9 cellular contexts compared by ENCODE assay signal in genomic region chr9:34638138-34638445, GRCh38. TPM values are rescaled to one million over a fixed set of nuclear protein-coding genes. Genes with fewer than 3 reads are reported as not detected.
DNase-seq lines count a peak whose midpoint lies in the region; ATAC-seq, FAIRE-seq and TF ChIP-seq lines count a peak whose summit lies in the region.
"Had no signal": no experiment of that assay in that cellular context is flagged by ENCODE, and none has a peak within 500 bp of the region (broad histone marks: within the 10 kb centered on the region; RNA-seq: fewer than 3 reads in every experiment).

No MANE protein-coding gene starts in this region.

- in situ Hi-C loops in HepG2 (cut with HindIII; ENCODE audit: extremely low pct_ligation_motif_present, low pct_unique_long_range_greater_than_20kb) = no loop called here

- H3K9me3 ChIP-seq in ascending aorta = no peaks in the 10 kb centered on the region
- no peaks in the 10 kb centered on the region for H3K9me3 ChIP-seq in HepG2 (ENCODE audit: low read length)
- no peaks in the 10 kb centered on the region for H3K9me3 ChIP-seq in thymus (ENCODE audit: control insufficient read depth)

- intact Hi-C loops in activated CD4-positive, alpha-beta T cell treated with anti-CD3 and anti-CD28 coated beads, Interleukin-2, amount 10 ng/mL, durations not matched to agents 24 days and 14 days (cut with micrococcal nuclease) = no loop called here
- intact Hi-C loops in ascending aorta (cut with DNase I) = no loop called here
- intact Hi-C loops in HepG2 (cut with micrococcal nuclease; ENCODE audit: unreplicated experiment) = no loop called here

- TF ChIP-seq CTCF in ascending aorta (IDR thresholded peaks at IDR 0.05) (no peak), HepG2 (CRISPR knock-in tag; IDR thresholded peaks at IDR 0.05) (no peak)

- H3K27ac Mint-ChIP-seq in activated CD4-positive, alpha-beta T cell treated with anti-CD3 and anti-CD28 coated beads, Interleukin-2, amount 10 ng/mL, durations not matched to agents 24 days and 14 days = peak overlapping the region; percentile 82

- H3K27ac ChIP-seq in ascending aorta = peak overlapping the region; percentile 76 to 79
- peak overlapping the region; percentile 70 for H3K27ac ChIP-seq in HepG2 (ENCODE audit: extremely low read length, insufficient read depth, low read length)
- peak overlapping the region; percentile 89 for H3K27ac ChIP-seq in thymus (ENCODE audit: low read depth)

- CTCF ChIA-PET in HepG2 (lab: Yijun Ruan, JAX; ENCODE audit: low intra/inter-chr PET ratio, low total read pairs) = interaction anchor here (1.3 kb wide), 1 partner anchor 8 kb away, joined by 5 read pairs; the partner anchor contains the start of gene GALT

- H4K20me1 ChIP-seq in HepG2 (ENCODE audit: insufficient read depth, low read length) = no peaks in the 10 kb centered on the region

- no peaks in the 10 kb centered on the region for H3K9me3 Mint-ChIP-seq in activated CD4-positive, alpha-beta T cell treated with anti-CD3 and anti-CD28 coated beads, Interleukin-2, amount 10 ng/mL, durations not matched to agents 24 days and 14 days

- POLR2A ChIA-PET in HepG2 (lab: Yijun Ruan, JAX) = interaction anchor here (1.0 to 6.9 kb wide), 12 partner anchors 8 to 434 kb away, joined by 3 to 100 read pairs (median 9); partner anchors contain the start of genes ARID3C, DCTN3, GALT and IL11RA

- H3K27me3 Mint-ChIP-seq in activated CD4-positive, alpha-beta T cell treated with anti-CD3 and anti-CD28 coated beads, Interleukin-2, amount 10 ng/mL, durations not matched to agents 24 days and 14 days = no peaks in the 10 kb centered on the region

- H3K9ac ChIP-seq in HepG2 (ENCODE audit: insufficient read depth, low read depth, low read length) = peak overlapping the region; percentile 77

- TF ChIP-seq EP300 in HepG2 (IDR thresholded peaks at IDR 0.05; ENCODE audit: low read depth in 2 of 2, low read length in 2 of 2) (no peak), HepG2 (CRISPR knock-in tag; IDR thresholded peaks at IDR 0.05; ENCODE audit: borderline replicate concordance) (no peak)

- no peak for ATAC-seq in HepG2

- H3K4me1 Mint-ChIP-seq in activated CD4-positive, alpha-beta T cell treated with anti-CD3 and anti-CD28 coated beads, Interleukin-2, amount 10 ng/mL, durations not matched to agents 24 days and 14 days = peaks cover 34% of the 10 kb centered on the region

- H3K4me3 ChIP-seq in ascending aorta = peak overlapping the region; percentile 61 to 83
- peak overlapping the region; percentile 66 to 91 (median 86) for H3K4me3 ChIP-seq in HepG2 (replicated peaks in 1 of 3; ENCODE audit: insufficient read depth in 1 of 3, low read depth in 2 of 3, low read length in 3 of 3)
- H3K4me3 ChIP-seq in thymus (ENCODE audit: low read length) = peak overlapping the region; percentile 69

- H2AFZ ChIP-seq in HepG2 (ENCODE audit: low read length) = no peak overlapping the region

- no TSS peak for BruUV-seq in HepG2 (replicated peaks; lab: Mats Ljungman, UMichigan)

- H3K4me3 Mint-ChIP-seq in activated CD4-positive, alpha-beta T cell treated with anti-CD3 and anti-CD28 coated beads, Interleukin-2, amount 10 ng/mL, durations not matched to agents 24 days and 14 days = peak overlapping the region; percentile 99

- DNase-seq in activated CD4-positive, alpha-beta T cell treated with anti-CD3 and anti-CD28 coated beads, Interleukin-2, amount 10 ng/mL, durations not matched to agents 24 days and 14 days = no peak
- DNase-seq in activated CD4-positive, alpha-beta T cell treated with anti-CD3 and anti-CD28 coated beads, Interleukin-2, amount 50 U/mL, for 1 hour = no peak
- DNase-seq in ascending aorta (ENCODE audit: low spot score in 2 of 2) (no peak), HepG2 (ENCODE audit: low spot score) (no peak), NCI-H774 (lab: John Stamatoyannopoulos, UW) (no peak), SIG-M5 treated with dmso at 0.1 percent for 504 hours (lab: John Stamatoyannopoulos, UW; ENCODE audit: unreplicated experiment) (no peak), COLO829 (ENCODE audit: low spot score) (no peak)

- H3K4me2 ChIP-seq in HepG2 (ENCODE audit: low read depth, low read length) = peak overlapping the region; percentile 99

- no peak for FAIRE-seq in HepG2 (lab: Jason Lieb, UNC)
- FAIRE-seq: endometrium had no signal

- H3K4me1 ChIP-seq in ascending aorta (peaks cover 0 to 13% of the 10 kb centered on the region in 2 donors), HepG2 (ENCODE audit: insufficient read depth, low read length) (peaks cover 64% of the 10 kb centered on the region), thymus (ENCODE audit: control insufficient read depth, insufficient read depth, low read length) (peaks cover 14% of the 10 kb centered on the region)

- WGBS in HepG2 (ENCODE audit: low lambda C conversion rate) = 0% methylated on average over 4 of the region's 7 CpGs
- 33% methylated on average over 7 of the region's 7 CpGs for WGBS in thymus

- H3K36me3 Mint-ChIP-seq in activated CD4-positive, alpha-beta T cell treated with anti-CD3 and anti-CD28 coated beads, Interleukin-2, amount 10 ng/mL, durations not matched to agents 24 days and 14 days (ENCODE audit: low read depth) = peaks cover 28% of the 10 kb centered on the region

- TF ChIP-seq RAD21 in HepG2 (CRISPR knock-in tag; IDR thresholded peaks at IDR 0.05) = no peak

- no peak for TF ChIP-seq POLR2A in HepG2 (IDR thresholded peaks at IDR 0.05; ENCODE audit: insufficient read depth in 1 of 2, low read depth in 2 of 2, low read length in 2 of 2)

- H3K27me3 ChIP-seq in ascending aorta = no peaks in the 10 kb centered on the region
- no peaks in the 10 kb centered on the region; a peak in 1 of 5 replicates for H3K27me3 ChIP-seq in HepG2 (ENCODE audit: control insufficient read depth in 1 of 2, insufficient read depth in 2 of 2, low read length in 2 of 2)
- H3K27me3 ChIP-seq in thymus (ENCODE audit: control insufficient read depth, insufficient read depth) = no peaks in the 10 kb centered on the region

- H3K36me3 ChIP-seq in ascending aorta (no peaks in the 10 kb centered on the region), HepG2 (replicated peaks in 1 of 2; ENCODE audit: control insufficient read depth in 1 of 2, insufficient read depth in 2 of 2, low read length in 2 of 2) (peaks cover 3 to 4% of the 10 kb centered on the region in 2 experiments; a peak in 3 of 5 replicates), thymus (ENCODE audit: control insufficient read depth, insufficient read depth) (peaks cover 9% of the 10 kb centered on the region)

- peaks cover 14% of the 10 kb centered on the region for H3K79me2 ChIP-seq in HepG2 (ENCODE audit: insufficient read depth, low read length)

RNA-seq across cellular contexts. Expression of gene SIGMAR1, which starts 0.5 kb away (rescaled TPM):
- 117 and 128 TPM in 2 replicates for total RNA-seq in activated CD4-positive, alpha-beta T cell treated with anti-CD3 and anti-CD28 coated beads, Interleukin-2, amount 10 ng/mL, durations not matched to agents 24 days and 14 days
- 61.3 TPM for total RNA-seq in ascending aorta
- total RNA-seq in HepG2 (2016; rRNA removed; fragmentation: Illumina TruSeq; extraction: Trizol) = 28.5 and 60.8 TPM in 2 replicates
- total RNA-seq in HepG2 (2016; cell fraction: cytosol; rRNA removed; fragmentation: Illumina TruSeq; extraction: Trizol; ENCODE audit: low read depth) = 29.7 and 36.9 TPM in 2 replicates
- 27.0 and 60.5 TPM in 2 replicates for total RNA-seq in HepG2 (2016; cell fraction: insoluble cytoplasmic fraction; rRNA removed; fragmentation: Illumina TruSeq; extraction: Trizol)
- total RNA-seq in HepG2 (2016; cell fraction: membrane; rRNA removed; fragmentation: Illumina TruSeq; extraction: Trizol) = 57.4 and 66.9 TPM in 2 replicates
- 47.9 and 57.4 TPM in 2 replicates for total RNA-seq in HepG2 (2016; cell fraction: nucleus; rRNA removed; fragmentation: Illumina TruSeq; extraction: Trizol)
- polyA plus RNA-seq in HepG2 (2011; rRNA removed) = 38.9 and 45.9 TPM in 2 replicates
- 46.5 and 47.9 TPM in 2 replicates for polyA plus RNA-seq in HepG2 (2011; cell fraction: cytosol; rRNA removed)
- 28.6 and 40.8 TPM in 2 replicates for polyA plus RNA-seq in HepG2 (2011; cell fraction: nucleus; rRNA removed)
- 57.8 and 68.0 TPM in 2 replicates for polyA plus RNA-seq in HepG2 (2012)
- polyA plus RNA-seq in HepG2 (2016; cell fraction: cytosol; fragmentation: Illumina TruSeq; extraction: Trizol; ENCODE audit: low read depth) = 54.4 and 69.4 TPM in 2 replicates
- polyA plus RNA-seq in HepG2 (2016; cell fraction: insoluble cytoplasmic fraction; fragmentation: Illumina TruSeq; extraction: Trizol; ENCODE audit: low read depth) = 55.2 and 61.1 TPM in 2 replicates
- polyA plus RNA-seq in HepG2 (2016; cell fraction: membrane; fragmentation: Illumina TruSeq; extraction: Trizol; ENCODE audit: low read depth) = 86.0 and 102 TPM in 2 replicates
- polyA plus RNA-seq in HepG2 (2016; cell fraction: nucleus; fragmentation: Illumina TruSeq; extraction: Trizol; ENCODE audit: insufficient read depth, low read depth) = 131 and 132 TPM in 2 replicates
- 71.0 and 231 TPM in 2 replicates for polyA minus RNA-seq in HepG2 (2011; rRNA and poly(A)+ RNA removed; ENCODE audit: low replicate concordance)
- 23.8 and 24.9 TPM in 2 replicates for polyA minus RNA-seq in HepG2 (2011; cell fraction: cytosol; rRNA and poly(A)+ RNA removed)
- polyA minus RNA-seq in HepG2 (2011; cell fraction: nucleus; rRNA and poly(A)+ RNA removed) = 13.3 and 18.3 TPM in 2 replicates
- 24.6 TPM for polyA plus RNA-seq in thymus

RNA-seq across cellular contexts. Expression of gene GALT, which starts 8.4 kb away (rescaled TPM):
- 68.9 and 73.4 TPM in 2 replicates for total RNA-seq in activated CD4-positive, alpha-beta T cell treated with anti-CD3 and anti-CD28 coated beads, Interleukin-2, amount 10 ng/mL, durations not matched to agents 24 days and 14 days
- total RNA-seq in ascending aorta (28.3 TPM), HepG2 (2016; rRNA removed; fragmentation: Illumina TruSeq; extraction: Trizol) (21.1 and 40.4 TPM in 2 replicates)
- 12.8 and 15.4 TPM in 2 replicates for total RNA-seq in HepG2 (2016; cell fraction: cytosol; rRNA removed; fragmentation: Illumina TruSeq; extraction: Trizol; ENCODE audit: low read depth)
- 21.8 and 38.8 TPM in 2 replicates for total RNA-seq in HepG2 (2016; cell fraction: insoluble cytoplasmic fraction; rRNA removed; fragmentation: Illumina TruSeq; extraction: Trizol)
- total RNA-seq in HepG2 (2016; cell fraction: membrane; rRNA removed; fragmentation: Illumina TruSeq; extraction: Trizol) = 13.8 and 14.2 TPM in 2 replicates
- 46.8 and 57.0 TPM in 2 replicates for total RNA-seq in HepG2 (2016; cell fraction: nucleus; rRNA removed; fragmentation: Illumina TruSeq; extraction: Trizol)
- polyA plus RNA-seq in HepG2 (2011; rRNA removed) (46.3 and 51.3 TPM in 2 replicates), thymus (61.8 TPM)
- polyA plus RNA-seq in HepG2 (2011; cell fraction: cytosol; rRNA removed) = 11.4 and 15.3 TPM in 2 replicates
- polyA plus RNA-seq in HepG2 (2011; cell fraction: nucleus; rRNA removed) = 271 and 279 TPM in 2 replicates
- 32.1 and 38.4 TPM in 2 replicates for polyA plus RNA-seq in HepG2 (2012)
- polyA plus RNA-seq in HepG2 (2016; cell fraction: cytosol; fragmentation: Illumina TruSeq; extraction: Trizol; ENCODE audit: low read depth) = 9.9 TPM in 2 replicates
- 26.1 and 30.6 TPM in 2 replicates for polyA plus RNA-seq in HepG2 (2016; cell fraction: insoluble cytoplasmic fraction; fragmentation: Illumina TruSeq; extraction: Trizol; ENCODE audit: low read depth)
- 10.9 and 13.1 TPM in 2 replicates for polyA plus RNA-seq in HepG2 (2016; cell fraction: membrane; fragmentation: Illumina TruSeq; extraction: Trizol; ENCODE audit: low read depth)
- 91.9 and 92.7 TPM in 2 replicates for polyA plus RNA-seq in HepG2 (2016; cell fraction: nucleus; fragmentation: Illumina TruSeq; extraction: Trizol; ENCODE audit: insufficient read depth, low read depth)
- polyA minus RNA-seq in HepG2 (2011; rRNA and poly(A)+ RNA removed; ENCODE audit: low replicate concordance) = 27.4 and 44.3 TPM in 2 replicates
- polyA minus RNA-seq in HepG2 (2011; cell fraction: cytosol; rRNA and poly(A)+ RNA removed) = 4.0 and 5.6 TPM in 2 replicates
- polyA minus RNA-seq in HepG2 (2011; cell fraction: nucleus; rRNA and poly(A)+ RNA removed) = 68.1 and 83.3 TPM in 2 replicates

RNA-seq across cellular contexts. Expression of gene ARID3C, which starts 9.2 kb away (rescaled TPM):
- total RNA-seq in activated CD4-positive, alpha-beta T cell treated with anti-CD3 and anti-CD28 coated beads, Interleukin-2, amount 10 ng/mL, durations not matched to agents 24 days and 14 days = 0.14 TPM in 1 of 2 replicates, not detected in the other
- total RNA-seq in ascending aorta (not detected), HepG2 (2016; rRNA removed; fragmentation: Illumina TruSeq; extraction: Trizol) (not detected in 2 replicates)
- not detected in 2 replicates for total RNA-seq in HepG2 (2016; cell fraction: cytosol; rRNA removed; fragmentation: Illumina TruSeq; extraction: Trizol; ENCODE audit: low read depth)
- total RNA-seq in HepG2 (2016; cell fraction: insoluble cytoplasmic fraction; rRNA removed; fragmentation: Illumina TruSeq; extraction: Trizol) = not detected in 2 replicates
- not detected in 2 replicates for total RNA-seq in HepG2 (2016; cell fraction: membrane; rRNA removed; fragmentation: Illumina TruSeq; extraction: Trizol)
- total RNA-seq in HepG2 (2016; cell fraction: nucleus; rRNA removed; fragmentation: Illumina TruSeq; extraction: Trizol) = not detected in 2 replicates
- polyA plus RNA-seq in HepG2 (2011; rRNA removed) (not detected in 2 replicates), thymus (0.07 TPM)
- polyA plus RNA-seq in HepG2 (2011; cell fraction: cytosol; rRNA removed) = not detected in 2 replicates
- polyA plus RNA-seq in HepG2 (2011; cell fraction: nucleus; rRNA removed) = 0.17 and 0.34 TPM in 2 replicates
- 0.12 TPM in 1 of 2 replicates, not detected in the other for polyA plus RNA-seq in HepG2 (2012)
- not detected in 2 replicates for polyA plus RNA-seq in HepG2 (2016; cell fraction: cytosol; fragmentation: Illumina TruSeq; extraction: Trizol; ENCODE audit: low read depth)
- polyA plus RNA-seq in HepG2 (2016; cell fraction: insoluble cytoplasmic fraction; fragmentation: Illumina TruSeq; extraction: Trizol; ENCODE audit: low read depth) = not detected in 2 replicates
- not detected in 2 replicates for polyA plus RNA-seq in HepG2 (2016; cell fraction: membrane; fragmentation: Illumina TruSeq; extraction: Trizol; ENCODE audit: low read depth)
- 0.45 TPM in 1 of 2 replicates, not detected in the other for polyA plus RNA-seq in HepG2 (2016; cell fraction: nucleus; fragmentation: Illumina TruSeq; extraction: Trizol; ENCODE audit: insufficient read depth, low read depth)
- polyA minus RNA-seq in HepG2 (2011; rRNA and poly(A)+ RNA removed; ENCODE audit: low replicate concordance) = not detected in 2 replicates
- not detected in 2 replicates for polyA minus RNA-seq in HepG2 (2011; cell fraction: cytosol; rRNA and poly(A)+ RNA removed)
- polyA minus RNA-seq in HepG2 (2011; cell fraction: nucleus; rRNA and poly(A)+ RNA removed) = not detected in 2 replicates

RNA-seq across cellular contexts. Expression of gene IL11RA, which starts 13.9 kb away (rescaled TPM):
- total RNA-seq in activated CD4-positive, alpha-beta T cell treated with anti-CD3 and anti-CD28 coated beads, Interleukin-2, amount 10 ng/mL, durations not matched to agents 24 days and 14 days = 29.7 and 34.4 TPM in 2 replicates
- 50.3 TPM for total RNA-seq in ascending aorta
- 0.83 and 2.0 TPM in 2 replicates for total RNA-seq in HepG2 (2016; rRNA removed; fragmentation: Illumina TruSeq; extraction: Trizol)
- total RNA-seq in HepG2 (2016; cell fraction: cytosol; rRNA removed; fragmentation: Illumina TruSeq; extraction: Trizol; ENCODE audit: low read depth) = 0.40 and 0.71 TPM in 2 replicates
- total RNA-seq in HepG2 (2016; cell fraction: insoluble cytoplasmic fraction; rRNA removed; fragmentation: Illumina TruSeq; extraction: Trizol) = 0.43 and 2.2 TPM in 2 replicates
- 0.65 and 1.2 TPM in 2 replicates for total RNA-seq in HepG2 (2016; cell fraction: membrane; rRNA removed; fragmentation: Illumina TruSeq; extraction: Trizol)
- 4.1 and 4.6 TPM in 2 replicates for total RNA-seq in HepG2 (2016; cell fraction: nucleus; rRNA removed; fragmentation: Illumina TruSeq; extraction: Trizol)
- 4.2 and 5.8 TPM in 2 replicates for polyA plus RNA-seq in HepG2 (2011; rRNA removed)
- 1.7 and 2.2 TPM in 2 replicates for polyA plus RNA-seq in HepG2 (2011; cell fraction: cytosol; rRNA removed)
- polyA plus RNA-seq in HepG2 (2011; cell fraction: nucleus; rRNA removed) = 26.9 and 33.5 TPM in 2 replicates
- polyA plus RNA-seq in HepG2 (2012) = 5.1 and 5.4 TPM in 2 replicates
- polyA plus RNA-seq in HepG2 (2016; cell fraction: cytosol; fragmentation: Illumina TruSeq; extraction: Trizol; ENCODE audit: low read depth) = 0.33 and 0.60 TPM in 2 replicates
- polyA plus RNA-seq in HepG2 (2016; cell fraction: insoluble cytoplasmic fraction; fragmentation: Illumina TruSeq; extraction: Trizol; ENCODE audit: low read depth) = 0.62 and 1.0 TPM in 2 replicates
- 0.48 and 0.87 TPM in 2 replicates for polyA plus RNA-seq in HepG2 (2016; cell fraction: membrane; fragmentation: Illumina TruSeq; extraction: Trizol; ENCODE audit: low read depth)
- polyA plus RNA-seq in HepG2 (2016; cell fraction: nucleus; fragmentation: Illumina TruSeq; extraction: Trizol; ENCODE audit: insufficient read depth, low read depth) = 4.4 and 5.8 TPM in 2 replicates
- polyA minus RNA-seq in HepG2 (2011; rRNA and poly(A)+ RNA removed; ENCODE audit: low replicate concordance) = 8.7 and 9.2 TPM in 2 replicates
- 1.4 and 2.2 TPM in 2 replicates for polyA minus RNA-seq in HepG2 (2011; cell fraction: cytosol; rRNA and poly(A)+ RNA removed)
- polyA minus RNA-seq in HepG2 (2011; cell fraction: nucleus; rRNA and poly(A)+ RNA removed) = 9.5 and 16.4 TPM in 2 replicates
- 52.8 TPM for polyA plus RNA-seq in thymus

RNA-seq across cellular contexts. Expression of gene DCTN3, which starts 17.8 kb away (rescaled TPM):
- total RNA-seq in activated CD4-positive, alpha-beta T cell treated with anti-CD3 and anti-CD28 coated beads, Interleukin-2, amount 10 ng/mL, durations not matched to agents 24 days and 14 days = 50.9 and 57.0 TPM in 2 replicates
- total RNA-seq in ascending aorta (31.7 TPM), HepG2 (2016; rRNA removed; fragmentation: Illumina TruSeq; extraction: Trizol) (27.4 and 30.8 TPM in 2 replicates)
- 11.0 and 11.1 TPM in 2 replicates for total RNA-seq in HepG2 (2016; cell fraction: cytosol; rRNA removed; fragmentation: Illumina TruSeq; extraction: Trizol; ENCODE audit: low read depth)
- total RNA-seq in HepG2 (2016; cell fraction: insoluble cytoplasmic fraction; rRNA removed; fragmentation: Illumina TruSeq; extraction: Trizol) = 29.0 and 29.5 TPM in 2 replicates
- 15.9 and 16.4 TPM in 2 replicates for total RNA-seq in HepG2 (2016; cell fraction: membrane; rRNA removed; fragmentation: Illumina TruSeq; extraction: Trizol)
- total RNA-seq in HepG2 (2016; cell fraction: nucleus; rRNA removed; fragmentation: Illumina TruSeq; extraction: Trizol) = 15.7 and 15.9 TPM in 2 replicates
- polyA plus RNA-seq in HepG2 (2011; rRNA removed) (32.8 and 34.5 TPM in 2 replicates), thymus (97.1 TPM)
- 32.8 and 40.8 TPM in 2 replicates for polyA plus RNA-seq in HepG2 (2011; cell fraction: cytosol; rRNA removed)
- polyA plus RNA-seq in HepG2 (2011; cell fraction: nucleus; rRNA removed) = 36.1 and 42.7 TPM in 2 replicates
- 27.8 and 28.4 TPM in 2 replicates for polyA plus RNA-seq in HepG2 (2012)
- polyA plus RNA-seq in HepG2 (2016; cell fraction: cytosol; fragmentation: Illumina TruSeq; extraction: Trizol; ENCODE audit: low read depth) = 15.7 and 17.6 TPM in 2 replicates
- 38.4 and 45.3 TPM in 2 replicates for polyA plus RNA-seq in HepG2 (2016; cell fraction: insoluble cytoplasmic fraction; fragmentation: Illumina TruSeq; extraction: Trizol; ENCODE audit: low read depth)
- 19.8 and 22.1 TPM in 2 replicates for polyA plus RNA-seq in HepG2 (2016; cell fraction: membrane; fragmentation: Illumina TruSeq; extraction: Trizol; ENCODE audit: low read depth)
- polyA plus RNA-seq in HepG2 (2016; cell fraction: nucleus; fragmentation: Illumina TruSeq; extraction: Trizol; ENCODE audit: insufficient read depth, low read depth) = 37.1 and 38.5 TPM in 2 replicates
- polyA minus RNA-seq in HepG2 (2011; rRNA and poly(A)+ RNA removed; ENCODE audit: low replicate concordance) = 25.6 and 63.0 TPM in 2 replicates
- 6.0 and 6.2 TPM in 2 replicates for polyA minus RNA-seq in HepG2 (2011; cell fraction: cytosol; rRNA and poly(A)+ RNA removed)
- polyA minus RNA-seq in HepG2 (2011; cell fraction: nucleus; rRNA and poly(A)+ RNA removed) = 17.4 and 23.5 TPM in 2 replicates
